18 cellular contexts compared by ENCODE assay signal in genomic region chr11:2797181-2797711, GRCh38.
DNase-seq lines count a peak whose midpoint lies in the region; ATAC-seq, FAIRE-seq and TF ChIP-seq lines count a peak whose summit lies in the region.
"Had no signal": no experiment of that assay in that cellular context is flagged by ENCODE, and none has a peak within 500 bp of the region (broad histone marks: within the 10 kb centered on the region; RNA-seq: fewer than 3 reads in every experiment).

No MANE protein-coding gene starts in this region.

- no peak overlapping the region for H3K4me3 ChIP-seq in pancreas
- no peak overlapping the region for H3K4me3 ChIP-seq in aorta (ENCODE audit: low read length in 2 of 2)
- H3K4me3 ChIP-seq in esophagus squamous epithelium, result no peak overlapping the region
- H3K4me3 ChIP-seq: PC-9, smooth muscle cell had no signal

- no peaks in the 10 kb centered on the region for H3K9me3 ChIP-seq in pancreas
- no peaks in the 10 kb centered on the region for H3K9me3 ChIP-seq in aorta (ENCODE audit: control insufficient read depth, low read length)
- no peaks in the 10 kb centered on the region for H3K9me3 ChIP-seq in esophagus squamous epithelium

- ATAC-seq in pancreas (no peak), aorta (ENCODE audit: low FRiP score) (no peak)
- ATAC-seq: stimulated activated naive CD8-positive, alpha-beta T cell treated with anti-CD3 and anti-CD28 coated beads, Interleukin-15, Interleukin-2, amounts not matched to agents 100 U/mL and 50 U/mL, for 24 hours had no signal

- H3K4me1 ChIP-seq in pancreas (no peaks in the 10 kb centered on the region), aorta (ENCODE audit: control insufficient read depth in 1 of 2, insufficient read depth in 2 of 2, low read length in 2 of 2) (no peaks in the 10 kb centered on the region), esophagus squamous epithelium (peaks cover 0 to 10% (median 2%) of the 10 kb centered on the region in 3 donors)

- no peak for TF ChIP-seq POLR2A in esophagus squamous epithelium (IDR thresholded peaks at IDR 0.05)

- 88 to 89% methylated on average over 16 to 19 of the region's 19 CpGs for WGBS in pancreas, 2 donors
- WGBS in aorta, 2 donors, result 91 to 93% methylated on average over 19 of the region's 19 CpGs
- WGBS in esophagus squamous epithelium, 2 donors, result 78 to 91% methylated on average over 12 of the region's 19 CpGs

- H3K27me3 ChIP-seq in pancreas (no peaks in the 10 kb centered on the region), aorta (ENCODE audit: control insufficient read depth in 1 of 2, insufficient read depth in 2 of 2, low read length in 1 of 2) (no peaks in the 10 kb centered on the region), esophagus squamous epithelium (peaks cover 0 to 7% (median 0%) of the 10 kb centered on the region in 4 donors)

- no peak overlapping the region for H3K27ac ChIP-seq in pancreas
- H3K27ac ChIP-seq in aorta (ENCODE audit: low read depth in 1 of 2, low read length in 2 of 2), result no peak overlapping the region
- no peak overlapping the region for H3K27ac ChIP-seq in esophagus squamous epithelium
- H3K27ac ChIP-seq: PC-9 had no signal

- intact Hi-C loops in head of caudate nucleus (cut with DNase I), result no loop called here
- intact Hi-C loops in pancreas (cut with DNase I), result no loop called here
- intact Hi-C loops in aorta (cut with DNase I), result no loop called here
- intact Hi-C loops in esophagus squamous epithelium (cut with DNase I), result no loop called here

- FAIRE-seq in pancreas (lab: Jason Lieb, UNC), result no peak
- FAIRE-seq: endothelial cell of umbilical vein, frontal cortex, GM12892 had no signal

- no peaks in the 10 kb centered on the region for H3K36me3 ChIP-seq in pancreas
- H3K36me3 ChIP-seq in aorta (ENCODE audit: control insufficient read depth in 1 of 2, insufficient read depth in 2 of 2, low read length in 1 of 2), result no peaks in the 10 kb centered on the region
- H3K36me3 ChIP-seq in esophagus squamous epithelium, result no peaks in the 10 kb centered on the region

- TF ChIP-seq CTCF in pancreas (IDR thresholded peaks at IDR 0.05), result no peak
- no peak for TF ChIP-seq CTCF in esophagus squamous epithelium (IDR thresholded peaks at IDR 0.05)

- peak; percentile 1 for DNase-seq in stimulated activated CD4-positive, alpha-beta T cell treated with anti-CD3 and anti-CD28 coated beads, Interleukin-1b, Interleukin-23, amount 100 ng/mL, for 48 hours
- DNase-seq in stimulated activated CD4-positive, alpha-beta T cell treated with anti-CD3 and anti-CD28 coated beads, Interleukin-2, amount 100 ng/mL, for 48 hours, result no peak
- DNase-seq in head of caudate nucleus (peak in 24 of 42 donors; percentile 0 to 33 (median 9)), pancreas (peak in 5 of 6 donors; percentile 1 to 64 (median 19)), aorta (peak; percentile 39 to 70), dermis blood vessel endothelial cell (no peak), esophagus squamous epithelium (lab: John Stamatoyannopoulos, UW) (no peak), hepatic stellate cell (ENCODE audit: low spot score) (no peak)
- DNase-seq: HCEC 1CT; mesenchymal stem cell; NCI-H2107; PC-9; stimulated activated naive CD8-positive, alpha-beta T cell treated with anti-CD3 and anti-CD28 coated beads, Interleukin-15, Interleukin-2, amounts not matched to agents 100 U/mL and 50 U/mL, for 24 hours; SW 1271 had no signal

Comparison
In these comparisons a context has a peak if more than half of its experiments do, and no peak if none do; other contexts are left out.
1. DNase-seq: peak in stimulated activated CD4-positive, alpha-beta T cell treated with anti-CD3 and anti-CD28 coated beads, Interleukin-1b, Interleukin-23, amount 100 ng/mL, for 48 hours (single experiment), head of caudate nucleus (24 of 42), pancreas (5 of 6) and aorta (2 of 2); none in stimulated activated CD4-positive, alpha-beta T cell treated with anti-CD3 and anti-CD28 coated beads, Interleukin-2, amount 100 ng/mL, for 48 hours (0 of 2), dermis blood vessel endothelial cell (single experiment), esophagus squamous epithelium (single experiment) and hepatic stellate cell (single experiment).